ENCODE assay signal across 1 cellular context in the genomic region with DNA sequence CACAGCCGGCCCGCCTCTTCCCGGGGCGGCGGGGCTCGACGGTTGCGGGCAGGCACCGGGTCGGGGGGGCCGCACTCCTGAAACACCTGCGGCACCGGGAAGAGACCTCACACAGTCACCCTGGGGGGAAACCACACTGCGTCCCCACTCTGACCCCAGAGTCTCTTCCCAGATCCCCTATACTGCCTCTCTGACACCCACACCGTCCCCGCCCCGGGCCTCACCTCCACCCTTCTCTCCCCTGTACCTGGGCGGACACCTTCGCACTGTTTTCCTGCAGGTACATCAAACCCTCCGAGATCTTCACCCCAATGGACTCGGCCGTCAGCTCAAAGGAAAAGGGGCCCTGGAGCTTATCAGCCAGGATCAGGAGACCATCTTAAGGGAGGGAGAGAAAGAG.
TF ChIP-seq lines count a peak whose summit lies in the region.

No MANE protein-coding gene starts in this region.

TF ChIP-seq in H1, 55 proteins besides CTCF, POLR2A, EP300 and RAD21:
- TF ChIP-seq SP2 (IDR thresholded peaks at IDR 0.05; ENCODE audit: low read length) (no peak), CREB1 (IDR thresholded peaks at IDR 0.05) (no peak; the same call in 1 of the 2 replicates), BACH1 (IDR thresholded peaks at IDR 0.05; ENCODE audit: low read length) (no peak), SP1 (IDR thresholded peaks at IDR 0.05; ENCODE audit: low read depth, low read length) (no peak), NANOG (IDR thresholded peaks at IDR 0.05; ENCODE audit: insufficient read depth, low read depth, low read length, poor library complexity, severe bottlenecking) (no peak), BCL11A (IDR thresholded peaks at IDR 0.05; ENCODE audit: low read depth in 2 of 2, low read length in 2 of 2) (no peak), CBX5 (IDR thresholded peaks at IDR 0.05; ENCODE audit: low read depth, low read length) (no peak), RFX5 (IDR thresholded peaks at IDR 0.05; ENCODE audit: borderline replicate concordance, low read depth, low read length) (no peak), CBX8 (IDR thresholded peaks at IDR 0.05; ENCODE audit: borderline replicate concordance, low read depth, low read length) (no peak), SIX5 (IDR thresholded peaks at IDR 0.05; ENCODE audit: low read depth, low read length) (no peak), GABPA (IDR thresholded peaks at IDR 0.05; ENCODE audit: borderline replicate concordance, insufficient read depth, low read length) (no peak), SIN3A (conservative IDR thresholded peaks at IDR 0.05 in 1 of 2, IDR thresholded peaks at IDR 0.05 in 1 of 2; ENCODE audit: low read depth in 1 of 2, low read length in 2 of 2) (no peak)
